ENCODE assay signal across 8 cellular contexts in the genomic region with DNA sequence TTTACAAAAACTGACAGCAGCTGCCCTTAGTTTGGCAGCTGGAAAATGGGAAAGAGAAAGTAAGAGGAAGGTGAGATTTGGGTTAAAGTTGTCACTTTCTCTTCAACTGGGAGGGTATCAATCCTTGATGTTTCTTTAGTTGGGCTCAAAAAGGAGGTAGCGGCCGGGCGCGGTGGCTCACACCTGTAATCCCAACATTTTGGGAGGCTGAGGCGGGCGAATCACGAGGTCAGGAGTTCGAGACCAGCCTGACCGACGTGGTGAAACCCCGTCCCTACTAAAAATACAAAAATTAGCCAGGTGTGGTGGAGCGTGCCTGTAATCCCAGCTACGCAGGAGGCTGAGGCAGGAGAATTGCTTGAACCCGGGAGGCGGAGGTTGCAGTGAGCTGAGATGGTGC. TPM values are rescaled to one million over a fixed set of nuclear protein-coding genes. Genes with fewer than 3 reads are reported as not detected.
DNase-seq lines count a peak whose midpoint lies in the region; ATAC-seq and TF ChIP-seq lines count a peak whose summit lies in the region.
"Not testable (repeated sequence)": the region's sequence is repeated elsewhere in the genome, so short reads cannot be mapped to it uniquely, and the experiment has no call there.

No MANE protein-coding gene starts in this region.

- not testable (repeated sequence) for H3K36me3 Mint-ChIP-seq in CD8-positive, alpha-beta T cell; activated CD4-positive, alpha-beta T cell treated with anti-CD3 and anti-CD28 coated beads for 36 hours (ENCODE audit: low read depth); activated naive CD4-positive, alpha-beta T cell treated with anti-CD3 and anti-CD28 coated beads, Interleukin-2, amount 50 U/mL, for 24 hours; MCF 10A (ENCODE audit: insufficient read depth, unreplicated experiment); naive thymus-derived CD4-positive, alpha-beta T cell

- peaks cover 17% of the 10 kb centered on the region; the same call in 1 of the 2 replicates for H3K79me2 ChIP-seq in OCI-LY7 (ENCODE audit: insufficient read depth, low read depth, low read length)

- intact Hi-C loops in CD8-positive, alpha-beta T cell (cut with DNase I, micrococcal nuclease); OCI-LY7 (cut with micrococcal nuclease; ENCODE audit: unreplicated experiment); activated CD4-positive, alpha-beta T cell treated with anti-CD3 and anti-CD28 coated beads for 36 hours (cut with DNase I, micrococcal nuclease); MCF 10A (cut with micrococcal nuclease); naive thymus-derived CD4-positive, alpha-beta T cell (cut with micrococcal nuclease): not testable (repeated sequence)
- intact Hi-C loops in tibial artery (cut with DNase I; ENCODE audit: low total_unique reads), result loop anchor here (1.0 to 5.0 kb wide), 2 partner anchors 37 to 67 kb away; no protein-coding TSS in a partner anchor

- not testable (repeated sequence) for H2AFZ ChIP-seq in OCI-LY7 (ENCODE audit: low read length)

- TF ChIP-seq CTCF in CD8-positive, alpha-beta T cell (IDR thresholded peaks at IDR 0.05); HEK293 (tag by site-specific recombination; IDR thresholded peaks at IDR 0.05); OCI-LY7 (conservative IDR thresholded peaks at IDR 0.05; ENCODE audit: low read length); MCF 10A (IDR thresholded peaks at IDR 0.05; ENCODE audit: unreplicated experiment); tibial artery (IDR thresholded peaks at IDR 0.05): not testable (repeated sequence)

- H3K9me3 Mint-ChIP-seq in CD8-positive, alpha-beta T cell; activated CD4-positive, alpha-beta T cell treated with anti-CD3 and anti-CD28 coated beads for 36 hours (ENCODE audit: low read depth); activated naive CD4-positive, alpha-beta T cell treated with anti-CD3 and anti-CD28 coated beads, Interleukin-2, amount 50 U/mL, for 24 hours; MCF 10A (ENCODE audit: unreplicated experiment); naive thymus-derived CD4-positive, alpha-beta T cell: not testable (repeated sequence)

- not testable (repeated sequence) for DNase-seq in CD8-positive, alpha-beta T cell; OCI-LY7 (ENCODE audit: low spot score); activated CD4-positive, alpha-beta T cell treated with anti-CD3 and anti-CD28 coated beads for 36 hours; MCF 10A (ENCODE audit: unreplicated experiment); naive thymus-derived CD4-positive, alpha-beta T cell; tibial artery

- not testable (repeated sequence) for H3K27ac ChIP-seq in CD8-positive, alpha-beta T cell (ENCODE audit: low read depth, low read length); HEK293 (ENCODE audit: extremely low read depth, low read depth, low read length); OCI-LY7 (ENCODE audit: low read depth, low read length, poor library complexity, severe bottlenecking); naive thymus-derived CD4-positive, alpha-beta T cell (ENCODE audit: low read depth, low read length)
- peak overlapping the region; percentile 91 to 96 for H3K27ac ChIP-seq in tibial artery

- not testable (repeated sequence) for H3K4me3 ChIP-seq in CD8-positive, alpha-beta T cell (ENCODE audit: low read depth, low read length); HEK293 (ENCODE audit: low read depth, low read length); OCI-LY7 (ENCODE audit: low read depth, low read length, poor library complexity, severe bottlenecking); naive thymus-derived CD4-positive, alpha-beta T cell (ENCODE audit: low read length); tibial artery

- peaks cover 18% of the 10 kb centered on the region for H3K4me1 ChIP-seq in CD8-positive, alpha-beta T cell (ENCODE audit: insufficient read depth, low read length)
- peaks cover 16% of the 10 kb centered on the region for H3K4me1 ChIP-seq in HEK293 (ENCODE audit: control insufficient read depth, insufficient read depth, low read length)
- peaks cover 17% of the 10 kb centered on the region for H3K4me1 ChIP-seq in OCI-LY7 (ENCODE audit: insufficient read depth, low read length, poor library complexity, severe bottlenecking)
- peaks cover 15 to 16% of the 10 kb centered on the region in 2 donors for H3K4me1 ChIP-seq in naive thymus-derived CD4-positive, alpha-beta T cell (ENCODE audit: control insufficient read depth in 2 of 2, insufficient read depth in 2 of 2, low read length in 2 of 2)
- peaks cover 0 to 59% (median 24%) of the 10 kb centered on the region in 4 donors for H3K4me1 ChIP-seq in tibial artery

- H3K27me3 ChIP-seq in CD8-positive, alpha-beta T cell (ENCODE audit: insufficient read depth, low read length); naive thymus-derived CD4-positive, alpha-beta T cell (ENCODE audit: control insufficient read depth in 2 of 2, insufficient read depth in 2 of 2, low read length in 2 of 2); tibial artery: not testable (repeated sequence)

- POLR2A ChIA-PET in CD8-positive, alpha-beta T cell (lab: Charles Lee); HEK293 (lab: Yijun Ruan, JAX); activated CD4-positive, alpha-beta T cell treated with anti-CD3 and anti-CD28 coated beads for 36 hours (lab: Charles Lee); naive thymus-derived CD4-positive, alpha-beta T cell (lab: Charles Lee): not testable (repeated sequence)
- POLR2A ChIA-PET in OCI-LY7 (lab: Charles Lee), result interaction anchor here (1.2 to 1.4 kb wide), 2 partner anchors 59 to 64 kb away, joined by 4 to 6 read pairs; no protein-coding TSS in a partner anchor
- POLR2A ChIA-PET in MCF 10A (lab: Yijun Ruan, JAX), result interaction anchor here (0.6 to 8.4 kb wide), 4 partner anchors 22 to 77 kb away, joined by 3 to 375 read pairs (median 50); partner anchors contain the start of genes NUP133, TAF5L and URB2

- CTCF ChIA-PET in CD8-positive, alpha-beta T cell (lab: Charles Lee); OCI-LY7 (lab: Charles Lee; ENCODE audit: unreplicated experiment); activated CD4-positive, alpha-beta T cell treated with anti-CD3 and anti-CD28 coated beads for 36 hours (lab: Charles Lee): not testable (repeated sequence)
- CTCF ChIA-PET in HEK293 (lab: Yijun Ruan, JAX), result interaction anchor here (1.4 kb wide), 1 partner anchor 23 kb away, joined by 5 read pairs; no protein-coding TSS in a partner anchor
- CTCF ChIA-PET in MCF 10A (lab: Yijun Ruan, JAX), result interaction anchor here (0.5 to 1.0 kb wide), 2 partner anchors 18 to 65 kb away, joined by 3 to 4 read pairs; no protein-coding TSS in a partner anchor
- CTCF ChIA-PET in naive thymus-derived CD4-positive, alpha-beta T cell (lab: Charles Lee), result interaction anchor here (1.3 kb wide), 1 partner anchor 65 kb away, joined by 3 read pairs; no protein-coding TSS in a partner anchor

- H3K4me2 ChIP-seq in OCI-LY7 (ENCODE audit: low read length), result peak overlapping the region; percentile 54; the same call in 1 of the 2 replicates

- not testable (repeated sequence) for H3K27me3 Mint-ChIP-seq in CD8-positive, alpha-beta T cell (ENCODE audit: low read depth); activated CD4-positive, alpha-beta T cell treated with anti-CD3 and anti-CD28 coated beads for 36 hours; activated naive CD4-positive, alpha-beta T cell treated with anti-CD3 and anti-CD28 coated beads, Interleukin-2, amount 50 U/mL, for 24 hours; MCF 10A (ENCODE audit: insufficient read depth, unreplicated experiment); naive thymus-derived CD4-positive, alpha-beta T cell

- H3K4me1 Mint-ChIP-seq in CD8-positive, alpha-beta T cell (ENCODE audit: low read depth), result peaks cover 27% of the 10 kb centered on the region
- peaks cover 27% of the 10 kb centered on the region for H3K4me1 Mint-ChIP-seq in activated CD4-positive, alpha-beta T cell treated with anti-CD3 and anti-CD28 coated beads for 36 hours
- peaks cover 34% of the 10 kb centered on the region for H3K4me1 Mint-ChIP-seq in activated naive CD4-positive, alpha-beta T cell treated with anti-CD3 and anti-CD28 coated beads, Interleukin-2, amount 50 U/mL, for 24 hours
- H3K4me1 Mint-ChIP-seq in MCF 10A (ENCODE audit: insufficient read depth, unreplicated experiment), result peaks cover 23% of the 10 kb centered on the region
- peaks cover 26 to 35% (median 32%) of the 10 kb centered on the region in 7 donors for H3K4me1 Mint-ChIP-seq in naive thymus-derived CD4-positive, alpha-beta T cell

- not testable (repeated sequence) for H3K27ac Mint-ChIP-seq in CD8-positive, alpha-beta T cell; activated CD4-positive, alpha-beta T cell treated with anti-CD3 and anti-CD28 coated beads for 36 hours; activated naive CD4-positive, alpha-beta T cell treated with anti-CD3 and anti-CD28 coated beads, Interleukin-2, amount 50 U/mL, for 24 hours; MCF 10A (ENCODE audit: low read depth, unreplicated experiment); naive thymus-derived CD4-positive, alpha-beta T cell

- H3K36me3 ChIP-seq in CD8-positive, alpha-beta T cell (ENCODE audit: insufficient read depth, low read length); HEK293 (ENCODE audit: control insufficient read depth in 2 of 2, insufficient read depth in 1 of 2, low read length in 2 of 2); OCI-LY7 (ENCODE audit: insufficient read depth, low read length); naive thymus-derived CD4-positive, alpha-beta T cell (ENCODE audit: control insufficient read depth in 2 of 3, insufficient read depth in 3 of 3, low read length in 3 of 3); tibial artery: not testable (repeated sequence)

- H3K4me3 Mint-ChIP-seq in CD8-positive, alpha-beta T cell, result peak overlapping the region; percentile 29
- peak overlapping the region; percentile 84 for H3K4me3 Mint-ChIP-seq in activated CD4-positive, alpha-beta T cell treated with anti-CD3 and anti-CD28 coated beads for 36 hours
- peak overlapping the region; percentile 97 for H3K4me3 Mint-ChIP-seq in activated naive CD4-positive, alpha-beta T cell treated with anti-CD3 and anti-CD28 coated beads, Interleukin-2, amount 50 U/mL, for 24 hours
- H3K4me3 Mint-ChIP-seq in MCF 10A (ENCODE audit: unreplicated experiment), result peak overlapping the region; percentile 83
- H3K4me3 Mint-ChIP-seq in naive thymus-derived CD4-positive, alpha-beta T cell, result peak overlapping the region in 7 of 10 donors; percentile 13 to 97 (median 86)

- not testable (repeated sequence) for H3K9me2 ChIP-seq in OCI-LY7 (ENCODE audit: insufficient read depth, low read length)

- BruUV-seq in OCI-LY7 (replicated peaks; lab: Mats Ljungman, UMichigan); MCF 10A (replicated peaks; lab: Mats Ljungman, UMichigan): not testable (repeated sequence)

- not testable (repeated sequence) for ATAC-seq in CD8-positive, alpha-beta T cell; activated CD4-positive, alpha-beta T cell treated with anti-CD3 and anti-CD28 coated beads for 36 hours; naive thymus-derived CD4-positive, alpha-beta T cell

- not testable (repeated sequence) for H4K20me1 ChIP-seq in OCI-LY7 (ENCODE audit: insufficient read depth, low read length)

- not testable (repeated sequence) for H3K9me3 ChIP-seq in CD8-positive, alpha-beta T cell (ENCODE audit: low read length); HEK293 (ENCODE audit: control insufficient read depth, insufficient read depth, low read depth, low read length); OCI-LY7 (ENCODE audit: low read length); naive thymus-derived CD4-positive, alpha-beta T cell (ENCODE audit: control insufficient read depth in 2 of 3, low read length in 3 of 3); tibial artery

RNA-seq across cellular contexts. Expression of gene ABCB10, which starts 1.6 kb away (rescaled TPM):
- 1 to 10 TPM; 6.1 to 7.6 TPM for total RNA-seq in CD8-positive, alpha-beta T cell
- 14.1 and 16.4 TPM in 2 replicates for total RNA-seq in OCI-LY7 (2014; rRNA removed; shearing (Covaris generic))
- 25.4 and 27.2 TPM in 2 replicates for total RNA-seq in OCI-LY7 (2022)
- total RNA-seq in activated CD4-positive, alpha-beta T cell treated with anti-CD3 and anti-CD28 coated beads for 36 hours, result 10 to 100 TPM; 18.4 to 30.1 TPM
- 34.8 and 38.4 TPM in 2 replicates for total RNA-seq in MCF 10A (2022)
- 10 to 100 TPM; 14.1 to 31.9 (median 18.4) TPM for total RNA-seq in naive thymus-derived CD4-positive, alpha-beta T cell
- 1 to 10 TPM; 6.4 to 6.8 TPM for polyA plus RNA-seq in naive thymus-derived CD4-positive, alpha-beta T cell

RNA-seq across cellular contexts. Expression of gene NUP133, which starts 52.0 kb away (rescaled TPM):
- 10 to 100 TPM; 49.0 to 50.7 TPM for total RNA-seq in CD8-positive, alpha-beta T cell
- 33.0 and 33.3 TPM in 2 replicates for total RNA-seq in OCI-LY7 (2014; rRNA removed; shearing (Covaris generic))
- 50.4 and 53.2 TPM in 2 replicates for total RNA-seq in OCI-LY7 (2022)
- total RNA-seq in activated CD4-positive, alpha-beta T cell treated with anti-CD3 and anti-CD28 coated beads for 36 hours, result 10 to 100 TPM; 53.5 to 57.5 TPM
- total RNA-seq in MCF 10A (2022), result 65.2 and 67.3 TPM in 2 replicates
- 10 to 100 TPM; 24.3 to 45.8 (median 40.4) TPM for total RNA-seq in naive thymus-derived CD4-positive, alpha-beta T cell
- 10 to 100 TPM; 19.4 to 19.7 TPM for polyA plus RNA-seq in naive thymus-derived CD4-positive, alpha-beta T cell

Comparison
In these comparisons a context has a peak if more than half of its experiments do, and no peak if none do; other contexts are left out.
1. H3K4me3 Mint-ChIP-seq: peak in every context shown above with its lines; median percentile 97 in activated naive CD4-positive, alpha-beta T cell treated with anti-CD3 and anti-CD28 coated beads, Interleukin-2, amount 50 U/mL, for 24 hours; 86 in naive thymus-derived CD4-positive, alpha-beta T cell; 84 in activated CD4-positive, alpha-beta T cell treated with anti-CD3 and anti-CD28 coated beads for 36 hours; 83 in MCF 10A; 29 in CD8-positive, alpha-beta T cell.